ENCODE assay signal across 8 cellular contexts in the genomic region with DNA sequence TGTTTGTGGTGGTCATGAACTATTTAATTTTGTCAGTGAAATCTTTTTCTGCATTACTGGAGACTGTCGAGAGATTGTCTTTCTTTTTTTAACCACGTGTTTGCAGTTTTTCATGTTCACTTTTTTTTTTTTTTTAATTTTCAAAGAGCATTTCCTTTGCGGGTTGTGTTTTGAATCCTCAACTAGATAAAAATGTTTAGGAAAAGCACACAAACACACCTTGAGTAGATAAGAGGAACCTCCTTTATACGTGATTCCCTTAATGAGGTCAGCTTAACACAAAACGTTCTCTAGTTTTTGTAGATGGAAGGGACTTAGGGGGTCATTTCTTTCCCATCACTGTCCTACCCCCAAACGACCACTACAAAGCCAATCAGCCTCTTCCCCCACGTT. TPM values are rescaled to one million over a fixed set of nuclear protein-coding genes. Genes with fewer than 3 reads are reported as not detected.
DNase-seq lines count a peak whose midpoint lies in the region; ATAC-seq and TF ChIP-seq lines count a peak whose summit lies in the region.

No MANE protein-coding gene starts in this region.

- TF ChIP-seq POLR2A in right lobe of liver (IDR thresholded peaks at IDR 0.05) (no peak), upper lobe of left lung (IDR thresholded peaks at IDR 0.05) (no peak)

- intact Hi-C loops in ascending aorta (cut with DNase I): loop anchor here (2.0 kb wide), 3 partner anchors 217 to 289 kb away; a partner anchor contains a TSS
- intact Hi-C loops in right lobe of liver (cut with DNase I): no loop called here

- H3K4me3 ChIP-seq in ascending aorta (peak overlapping the region; percentile 79 to 92), right lobe of liver (peak overlapping the region; percentile 88 to 94 (median 92)), upper lobe of left lung (peak overlapping the region in 3 of 4 donors; percentile 97 to 99 (median 98))

- no peaks in the 10 kb centered on the region for H3K9me3 Mint-ChIP-seq in activated naive CD4-positive, alpha-beta T cell treated with anti-CD3 and anti-CD28 coated beads, Interleukin-2, amount 10 ng/mL, durations not matched to agents 7 days and 5 days

- H3K4me3 Mint-ChIP-seq in activated naive CD4-positive, alpha-beta T cell treated with anti-CD3 and anti-CD28 coated beads, Interleukin-2, amount 10 ng/mL, durations not matched to agents 7 days and 5 days: peak overlapping the region; percentile 89

- H3K36me3 Mint-ChIP-seq in activated naive CD4-positive, alpha-beta T cell treated with anti-CD3 and anti-CD28 coated beads, Interleukin-2, amount 10 ng/mL, durations not matched to agents 7 days and 5 days: peaks cover 16% of the 10 kb centered on the region

- peaks cover 53% of the 10 kb centered on the region for H3K4me1 Mint-ChIP-seq in activated naive CD4-positive, alpha-beta T cell treated with anti-CD3 and anti-CD28 coated beads, Interleukin-2, amount 10 ng/mL, durations not matched to agents 7 days and 5 days

- under 1% methylated on average over 7 of the region's 7 CpGs for WGBS in right lobe of liver (ENCODE audit: insufficient coverage, low coverage, low lambda C conversion rate, missing lambda C conversion rate)
- WGBS in upper lobe of left lung, 2 donors: 2 to 4% methylated on average over 7 of the region's 7 CpGs

- H3K36me3 ChIP-seq in ascending aorta (no peaks in the 10 kb centered on the region), right lobe of liver (no peaks in the 10 kb centered on the region), upper lobe of left lung (no peaks in the 10 kb centered on the region)

- TF ChIP-seq CTCF in ascending aorta (IDR thresholded peaks at IDR 0.05): no peak
- TF ChIP-seq CTCF in right lobe of liver (IDR thresholded peaks at IDR 0.05): no peak
- TF ChIP-seq CTCF in upper lobe of left lung (IDR thresholded peaks at IDR 0.05): no peak
- no peak for TF ChIP-seq CTCF in omental fat pad (IDR thresholded peaks at IDR 0.05)

- no peaks in the 10 kb centered on the region for H3K27me3 Mint-ChIP-seq in activated naive CD4-positive, alpha-beta T cell treated with anti-CD3 and anti-CD28 coated beads, Interleukin-2, amount 10 ng/mL, durations not matched to agents 7 days and 5 days

- peak overlapping the region; percentile 87 for H3K27ac Mint-ChIP-seq in activated naive CD4-positive, alpha-beta T cell treated with anti-CD3 and anti-CD28 coated beads, Interleukin-2, amount 10 ng/mL, durations not matched to agents 7 days and 5 days

- no peak for DNase-seq in activated naive CD4-positive, alpha-beta T cell treated with anti-CD3 and anti-CD28 coated beads, Interleukin-2, amount 10 ng/mL, durations not matched to agents 7 days and 5 days
- no peak for DNase-seq in activated naive CD4-positive, alpha-beta T cell treated with Interleukin-2 at 50 U/mL for 16 hours
- DNase-seq in ascending aorta (ENCODE audit: low spot score in 2 of 2): no peak
- no peak for DNase-seq in right lobe of liver
- no peak for DNase-seq in upper lobe of left lung
- no peak for DNase-seq in omental fat pad (ENCODE audit: low spot score)
- DNase-seq in DMS153 (lab: John Stamatoyannopoulos, UW): no peak

- H3K4me1 ChIP-seq in ascending aorta: peaks cover 0 to 4% of the 10 kb centered on the region in 2 donors
- peaks cover 0 to 10% (median 0%) of the 10 kb centered on the region in 4 donors for H3K4me1 ChIP-seq in right lobe of liver
- peaks cover 12 to 32% (median 16%) of the 10 kb centered on the region in 4 donors for H3K4me1 ChIP-seq in upper lobe of left lung

- TF ChIP-seq EP300 in upper lobe of left lung (IDR thresholded peaks at IDR 0.05): no peak

- ATAC-seq in right lobe of liver (no peak), upper lobe of left lung (ENCODE audit: low FRiP score in 2 of 2) (no peak), omental fat pad (ENCODE audit: low FRiP score) (no peak), GM21360 (IDR thresholded peaks at IDR 0.05; ENCODE audit: unreplicated experiment) (no peak)

- H3K27me3 ChIP-seq in ascending aorta: no peaks in the 10 kb centered on the region
- no peaks in the 10 kb centered on the region for H3K27me3 ChIP-seq in right lobe of liver
- H3K27me3 ChIP-seq in upper lobe of left lung: no peaks in the 10 kb centered on the region

- no peaks in the 10 kb centered on the region for H3K9me3 ChIP-seq in ascending aorta
- no peaks in the 10 kb centered on the region for H3K9me3 ChIP-seq in right lobe of liver
- no peaks in the 10 kb centered on the region for H3K9me3 ChIP-seq in upper lobe of left lung

- H3K27ac ChIP-seq in ascending aorta (no peak overlapping the region), right lobe of liver (no peak overlapping the region), upper lobe of left lung (peak overlapping the region in 1 of 4 donors; percentile 94)

- CTCF ChIA-PET in activated naive CD4-positive, alpha-beta T cell treated with anti-CD3 and anti-CD28 coated beads, Interleukin-2, amount 10 ng/mL, durations not matched to agents 7 days and 5 days (lab: Charles Lee): interaction anchor here (2.5 kb wide), 1 partner anchor 42 kb away, joined by 10 read pairs; a partner anchor contains a TSS

RNA-seq across cellular contexts. Expression of a gene that starts 1.1 kb away (rescaled TPM):
- not detected for total RNA-seq in ascending aorta
- 1 to 10 TPM; 2.8 to 6.0 (median 4.1) TPM for total RNA-seq in right lobe of liver
- 1 to 10 TPM; 1.6 to 4.9 (median 3.7) TPM for total RNA-seq in upper lobe of left lung
- total RNA-seq in omental fat pad: 1 to 10 TPM; 4.4 to 7.9 (median 5.2) TPM

RNA-seq across cellular contexts. Expression of a gene that starts 41.7 kb away (rescaled TPM):
- total RNA-seq in ascending aorta (26.3 TPM), right lobe of liver (1 to 10 TPM; 2.7 to 8.6 (median 4.9) TPM), upper lobe of left lung (10 to 100 TPM in 2 of 6 donors, 1 to 10 TPM in 4; 4.3 to 14.7 (median 9.4) TPM), omental fat pad (10 to 100 TPM in 3 of 4 donors, 1 to 10 TPM in 1; 9.1 to 15.3 (median 11.8) TPM)

RNA-seq across cellular contexts. Expression of a gene that starts 41.7 kb away (rescaled TPM):
- total RNA-seq in ascending aorta (0.64 TPM), right lobe of liver (1 to 10 TPM; 2.2 to 6.0 (median 3.2) TPM), upper lobe of left lung (10 to 100 TPM in 1 of 6 donors, 1 to 10 TPM in 5; 5.9 to 13.9 (median 7.5) TPM), omental fat pad (10 to 100 TPM in 2 of 4 donors, 1 to 10 TPM in 2; 7.5 to 18.0 (median 11.9) TPM)

RNA-seq across cellular contexts. Expression of a gene that starts 42.0 kb away (rescaled TPM):
- total RNA-seq in ascending aorta (not detected), right lobe of liver (1 to 10 TPM in 5 of 6 experiments, under 1 TPM in 1; 0.93 to 4.5 (median 3.7) TPM), upper lobe of left lung (10 to 100 TPM in 1 of 6 donors, 1 to 10 TPM in 3, under 1 TPM in 2; 0.89 to 34.6 (median 1.7) TPM), omental fat pad (1 to 10 TPM; 1.4 to 7.3 (median 2.0) TPM)
